In genomic region chr9:72213906-72214305, GRCh38 we compare ENCODE assay signal across 18 cellular contexts.
DNase-seq lines count a peak whose midpoint lies in the region; ATAC-seq, FAIRE-seq and TF ChIP-seq lines count a peak whose summit lies in the region.
"Had no signal": no experiment of that assay in that cellular context is flagged by ENCODE, and none has a peak within 500 bp of the region (broad histone marks: within the 10 kb centered on the region; RNA-seq: fewer than 3 reads in every experiment).

No MANE protein-coding gene starts in this region.

- TF ChIP-seq CTCF in HepG2 (CRISPR knock-in tag; IDR thresholded peaks at IDR 0.05), result no peak
- no peak for TF ChIP-seq CTCF in tibial artery (IDR thresholded peaks at IDR 0.05)

- peaks cover 7 to 14% of the 10 kb centered on the region in 2 donors for H3K27me3 Mint-ChIP-seq in CD4-positive, alpha-beta memory T cell

- no TSS peak for BruUV-seq in HepG2 (replicated peaks; lab: Mats Ljungman, UMichigan)

- ATAC-seq in HepG2, result peak; percentile 84
- ATAC-seq in GM19328 (IDR thresholded peaks at IDR 0.05; ENCODE audit: unreplicated experiment), result no peak
- ATAC-seq: GM12878 had no signal

- H3K27ac ChIP-seq in HepG2 (ENCODE audit: extremely low read length, insufficient read depth, low read length) (no peak overlapping the region), tibial artery (no peak overlapping the region)
- no peak overlapping the region for H3K27ac ChIP-seq in CD4-positive, alpha-beta memory T cell (ENCODE audit: low read depth, low read length)
- H3K27ac ChIP-seq: BLaER1 treated with 17β-estradiol and CSF1 and Interleukin-3, amounts not matched to agents 10 nM and 100 nM; GM23248 had no signal

- CTCF ChIA-PET in HepG2 (lab: Yijun Ruan, JAX; ENCODE audit: low intra/inter-chr PET ratio, low total read pairs), result no interaction called here
- CTCF ChIA-PET in CD4-positive, alpha-beta memory T cell (lab: Charles Lee; ENCODE audit: partially characterized antibody), result no interaction called here

- H3K4me1 ChIP-seq in HepG2 (ENCODE audit: insufficient read depth, low read length) (peaks cover 21% of the 10 kb centered on the region; the same call in 1 of the 2 replicates), tibial artery (no peaks in the 10 kb centered on the region)
- no peaks in the 10 kb centered on the region for H3K4me1 ChIP-seq in CD4-positive, alpha-beta memory T cell (ENCODE audit: insufficient read depth, low read length)
- H3K4me1 ChIP-seq: Caco-2, HAP-1 had no signal

- H3K4me3 ChIP-seq in HepG2 (replicated peaks in 1 of 3; ENCODE audit: insufficient read depth in 1 of 3, low read depth in 2 of 3, low read length in 3 of 3), result no peak overlapping the region
- H3K4me3 ChIP-seq in CD4-positive, alpha-beta memory T cell (ENCODE audit: low read length in 2 of 2), result no peak overlapping the region
- no peak overlapping the region for H3K4me3 ChIP-seq in tibial artery
- H3K4me3 ChIP-seq: BLaER1 treated with 17β-estradiol and CSF1 and Interleukin-3, amounts not matched to agents 10 nM and 100 nM; GM12878; GM23248; HAP-1 had no signal

- WGBS in HepG2 (ENCODE audit: low lambda C conversion rate), result 32% methylated on average over 4 of the region's 4 CpGs

- TF ChIP-seq EP300 in HepG2 (IDR thresholded peaks at IDR 0.05; ENCODE audit: low read depth in 2 of 2, low read length in 2 of 2) (peak in 1 of 2 experiments; percentile 47; a peak in 2 of 4 replicates), HepG2 (CRISPR knock-in tag; IDR thresholded peaks at IDR 0.05; ENCODE audit: borderline replicate concordance) (no peak; the same call in 1 of the 2 replicates)

- no peak for FAIRE-seq in HepG2 (lab: Jason Lieb, UNC)
- FAIRE-seq: GM12878, GM19239 had no signal

- H4K20me1 ChIP-seq in HepG2 (ENCODE audit: insufficient read depth, low read length), result no peaks in the 10 kb centered on the region
- H4K20me1 ChIP-seq: BLaER1 treated with 17β-estradiol and CSF1 and Interleukin-3, amounts not matched to agents 10 nM and 100 nM had no signal

- POLR2A ChIA-PET in HepG2 (lab: Yijun Ruan, JAX), result no interaction called here
- POLR2A ChIA-PET in CD4-positive, alpha-beta memory T cell (lab: Charles Lee; ENCODE audit: partially characterized antibody), result no interaction called here

- no peaks in the 10 kb centered on the region for H3K79me2 ChIP-seq in HepG2 (ENCODE audit: insufficient read depth, low read length)

- H3K9me3 ChIP-seq in HepG2 (ENCODE audit: low read length) (no peaks in the 10 kb centered on the region), tibial artery (peaks cover 0 to 5% (median 0%) of the 10 kb centered on the region in 3 donors)
- no peaks in the 10 kb centered on the region for H3K9me3 ChIP-seq in CD4-positive, alpha-beta memory T cell (ENCODE audit: control insufficient read depth in 1 of 2, low read length in 2 of 2)
- H3K9me3 ChIP-seq: BLaER1 treated with 17β-estradiol and CSF1 and Interleukin-3, amounts not matched to agents 10 nM and 100 nM; Caco-2; HAP-1 had no signal

- no peaks in the 10 kb centered on the region for H3K36me3 ChIP-seq in HepG2 (replicated peaks in 1 of 2; ENCODE audit: control insufficient read depth in 1 of 2, insufficient read depth in 2 of 2, low read length in 2 of 2)
- no peaks in the 10 kb centered on the region for H3K36me3 ChIP-seq in CD4-positive, alpha-beta memory T cell (ENCODE audit: insufficient read depth, low read length)
- no peaks in the 10 kb centered on the region for H3K36me3 ChIP-seq in tibial artery
- H3K36me3 ChIP-seq: BLaER1 treated with 17β-estradiol and CSF1 and Interleukin-3, amounts not matched to agents 10 nM and 100 nM; HAP-1 had no signal

- no peaks in the 10 kb centered on the region for H3K36me3 Mint-ChIP-seq in CD4-positive, alpha-beta memory T cell
- H3K36me3 Mint-ChIP-seq: CD8-positive, alpha-beta memory T cell had no signal

- no peaks in the 10 kb centered on the region for H3K4me1 Mint-ChIP-seq in CD4-positive, alpha-beta memory T cell
- H3K4me1 Mint-ChIP-seq: B cell; CD8-positive, alpha-beta memory T cell had no signal

- no peak overlapping the region for H3K4me3 Mint-ChIP-seq in CD4-positive, alpha-beta memory T cell
- H3K4me3 Mint-ChIP-seq: B cell had no signal

- no peak overlapping the region for H3K4me2 ChIP-seq in HepG2 (ENCODE audit: low read depth, low read length)
- H3K4me2 ChIP-seq: BLaER1 treated with 17β-estradiol and CSF1 and Interleukin-3, amounts not matched to agents 10 nM and 100 nM had no signal

- in situ Hi-C loops in HepG2 (cut with HindIII; ENCODE audit: extremely low pct_ligation_motif_present, low pct_unique_long_range_greater_than_20kb), result no loop called here

- TF ChIP-seq POLR2A in HepG2 (IDR thresholded peaks at IDR 0.05; ENCODE audit: insufficient read depth in 1 of 2, low read depth in 2 of 2, low read length in 2 of 2), result no peak

- intact Hi-C loops in HepG2 (cut with micrococcal nuclease; ENCODE audit: unreplicated experiment), result no loop called here
- intact Hi-C loops in CD4-positive, alpha-beta memory T cell (cut with micrococcal nuclease), result no loop called here
- intact Hi-C loops in tibial artery (cut with DNase I; ENCODE audit: low total_unique reads), result no loop called here

- H3K9me3 Mint-ChIP-seq in CD4-positive, alpha-beta memory T cell, result peaks cover 0 to 3% (median 0%) of the 10 kb centered on the region in 8 donors

- no peak overlapping the region for H3K27ac Mint-ChIP-seq in CD4-positive, alpha-beta memory T cell
- H3K27ac Mint-ChIP-seq: B cell; CD8-positive, alpha-beta memory T cell had no signal

- DNase-seq in COLO668 (lab: John Stamatoyannopoulos, UW; ENCODE audit: unreplicated experiment) (peak; percentile 16), HT-29 (ENCODE audit: low spot score) (peak; percentile 75), HepG2 (ENCODE audit: low spot score) (peak; percentile 52), NCI-H1436 (lab: John Stamatoyannopoulos, UW) (no peak), tibial artery (no peak)
- DNase-seq in CD4-positive, alpha-beta memory T cell, result no peak
- DNase-seq: Caco-2; CD8-positive, alpha-beta memory T cell; DMS153; DND-41; EL; GM23248 had no signal

- no peaks in the 10 kb centered on the region for H3K27me3 ChIP-seq in HepG2 (ENCODE audit: control insufficient read depth in 1 of 2, insufficient read depth in 2 of 2, low read length in 2 of 2)
- no peaks in the 10 kb centered on the region for H3K27me3 ChIP-seq in CD4-positive, alpha-beta memory T cell (ENCODE audit: insufficient read depth, low read length)
- peaks cover 0 to 6% of the 10 kb centered on the region in 2 donors for H3K27me3 ChIP-seq in tibial artery
- H3K27me3 ChIP-seq: BLaER1 treated with 17β-estradiol and CSF1 and Interleukin-3, amounts not matched to agents 10 nM and 100 nM had no signal

- no peak overlapping the region for H2AFZ ChIP-seq in HepG2 (ENCODE audit: low read length)
- H2AFZ ChIP-seq: GM23248 had no signal

- no peak overlapping the region for H3K9ac ChIP-seq in HepG2 (ENCODE audit: insufficient read depth, low read depth, low read length)
- H3K9ac ChIP-seq: BLaER1 treated with 17β-estradiol and CSF1 and Interleukin-3, amounts not matched to agents 10 nM and 100 nM; GM23248 had no signal

- TF ChIP-seq RAD21 in HepG2 (CRISPR knock-in tag; IDR thresholded peaks at IDR 0.05), result no peak

TF ChIP-seq in HepG2, 621 proteins besides CTCF, POLR2A, EP300 and RAD21 (continues in another document):
- no peak for TF ChIP-seq MIXL1 (CRISPR knock-in tag; IDR thresholded peaks at IDR 0.05)
- no peak for TF ChIP-seq RCOR2 (CRISPR knock-in tag; IDR thresholded peaks at IDR 0.05)
- TF ChIP-seq RFXAP (CRISPR knock-in tag; IDR thresholded peaks at IDR 0.05; ENCODE audit: borderline replicate concordance), result no peak
- no peak for TF ChIP-seq BRCA1 (CRISPR knock-in tag; IDR thresholded peaks at IDR 0.05)
- TF ChIP-seq TOE1 (CRISPR knock-in tag; IDR thresholded peaks at IDR 0.05), result no peak
- TF ChIP-seq CBX1 (IDR thresholded peaks at IDR 0.05; ENCODE audit: low read depth), result no peak
- TF ChIP-seq MXD1 (CRISPR knock-in tag; IDR thresholded peaks at IDR 0.05), result no peak
- no peak for TF ChIP-seq NR2C2 (CRISPR knock-in tag; IDR thresholded peaks at IDR 0.05; ENCODE audit: borderline replicate concordance)
- no peak for TF ChIP-seq MTF1 (CRISPR knock-in tag; IDR thresholded peaks at IDR 0.05)
- no peak for TF ChIP-seq GABPB1 (CRISPR knock-in tag; IDR thresholded peaks at IDR 0.05)
- TF ChIP-seq ZFYVE20 (CRISPR knock-in tag; IDR thresholded peaks at IDR 0.05; ENCODE audit: borderline replicate concordance, low read depth), result no peak
- TF ChIP-seq NCOA1 (CRISPR knock-in tag; IDR thresholded peaks at IDR 0.05), result no peak
- TF ChIP-seq, protein P1, sequence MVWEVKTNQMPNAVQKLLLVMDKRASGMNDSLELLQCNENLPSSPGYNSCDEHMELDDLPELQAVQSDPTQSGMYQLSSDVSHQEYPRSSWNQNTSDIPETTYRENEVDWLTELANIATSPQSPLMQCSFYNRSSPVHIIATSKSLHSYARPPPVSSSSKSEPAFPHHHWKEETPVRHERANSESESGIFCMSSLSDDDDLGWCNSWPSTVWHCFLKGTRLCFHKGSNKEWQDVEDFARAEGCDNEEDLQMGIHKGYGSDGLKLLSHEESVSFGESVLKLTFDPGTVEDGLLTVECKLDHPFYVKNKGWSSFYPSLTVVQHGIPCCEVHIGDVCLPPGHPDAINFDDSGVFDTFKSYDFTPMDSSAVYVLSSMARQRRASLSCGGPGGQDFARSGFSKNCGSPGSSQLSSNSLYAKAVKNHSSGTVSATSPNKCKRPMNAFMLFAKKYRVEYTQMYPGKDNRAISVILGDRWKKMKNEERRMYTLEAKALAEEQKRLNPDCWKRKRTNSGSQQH (CRISPR knock-in tag; IDR thresholded peaks at IDR 0.05; ENCODE audit: low read depth), result no peak
- TF ChIP-seq XRCC5 (optimal IDR thresholded peaks at IDR 0.05; ENCODE audit: low read length), result no peak
- no peak for TF ChIP-seq ZNF460 (CRISPR knock-in tag; IDR thresholded peaks at IDR 0.05; ENCODE audit: borderline replicate concordance)

Comparison
In these comparisons a context has a peak if more than half of its experiments do, and no peak if none do; other contexts are left out.
1. DNase-seq: peak in COLO668 (single experiment), HT-29 (single experiment) and HepG2 (single experiment); none in NCI-H1436 (single experiment), CD4-positive, alpha-beta memory T cell (0 of 5) and tibial artery (0 of 2).